In the genomic region with DNA sequence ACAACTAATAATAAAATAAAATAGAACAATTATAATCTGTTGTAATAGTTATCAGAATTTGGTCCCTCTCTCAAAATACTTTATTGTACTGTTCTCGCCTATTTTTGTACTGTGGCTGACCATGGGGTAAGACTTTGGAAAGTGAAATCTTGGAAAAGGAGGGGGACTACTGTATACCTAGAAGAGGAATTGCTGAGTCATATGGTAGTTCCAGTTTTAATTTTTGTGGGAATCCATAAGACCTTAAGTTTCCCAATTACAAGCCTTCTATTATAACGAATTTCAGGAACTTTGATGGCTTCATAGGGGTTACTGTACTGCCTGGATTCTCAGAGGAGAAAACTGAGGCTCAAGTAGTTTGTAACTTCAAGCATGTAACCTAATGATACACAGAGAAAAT, we compare ENCODE assay signal across 22 cellular contexts. TPM values are rescaled to one million over a fixed set of nuclear protein-coding genes. Genes with fewer than 3 reads are reported as not detected.
DNase-seq lines count a peak whose midpoint lies in the region; ATAC-seq and TF ChIP-seq lines count a peak whose summit lies in the region.
"Had no signal": no experiment of that assay in that cellular context is flagged by ENCODE, and none has a peak within 500 bp of the region (broad histone marks: within the 10 kb centered on the region; RNA-seq: fewer than 3 reads in every experiment).

No MANE protein-coding gene starts in this region.

- peaks cover 69% of the 10 kb centered on the region for H3K36me3 ChIP-seq in endodermal cell (ENCODE audit: control insufficient read depth, insufficient read depth, low read length)

- peak overlapping the region; percentile 32 for H3K27ac Mint-ChIP-seq in activated naive CD4-positive, alpha-beta T cell treated with anti-CD3 and anti-CD28 coated beads, Interleukin-2, amount 50 U/mL, for 24 hours
- no peak overlapping the region for H3K27ac Mint-ChIP-seq in activated naive CD4-positive, alpha-beta T cell treated with anti-CD3 and anti-CD28 coated beads, Interleukin-2, amount 50 U/mL, for 72 hours
- H3K27ac Mint-ChIP-seq in H9 (peak overlapping the region in 2 of 3 experiments; percentile 74 to 90; a peak in 3 of 7 replicates), endodermal cell (peak overlapping the region; percentile 45)
- H3K27ac Mint-ChIP-seq in activated CD4-positive, alpha-beta memory T cell treated with anti-CD3 and anti-CD28 coated beads for 36 hours = no peak overlapping the region
- H3K27ac Mint-ChIP-seq: CD4-positive, alpha-beta T cell; IgD-negative memory B cell had no signal

- no peaks in the 10 kb centered on the region for H3K27me3 Mint-ChIP-seq in activated naive CD4-positive, alpha-beta T cell treated with anti-CD3 and anti-CD28 coated beads, Interleukin-2, amount 50 U/mL, for 24 hours
- H3K27me3 Mint-ChIP-seq in H9 (ENCODE audit: low read depth) (no peaks in the 10 kb centered on the region), endodermal cell (ENCODE audit: insufficient read depth) (no peaks in the 10 kb centered on the region)
- H3K27me3 Mint-ChIP-seq in activated CD4-positive, alpha-beta memory T cell treated with anti-CD3 and anti-CD28 coated beads for 36 hours = no peaks in the 10 kb centered on the region
- H3K27me3 Mint-ChIP-seq: CD4-positive, alpha-beta T cell; IgD-negative memory B cell had no signal

- intact Hi-C loops in activated CD4-positive, alpha-beta memory T cell treated with anti-CD3 and anti-CD28 coated beads for 36 hours (cut with micrococcal nuclease) = no loop called here

- TF ChIP-seq CTCF in H9 (conservative IDR thresholded peaks at IDR 0.05) = no peak
- no peak for TF ChIP-seq CTCF in endodermal cell (conservative IDR thresholded peaks at IDR 0.05)

- no peak for DNase-seq in activated naive CD4-positive, alpha-beta T cell treated with anti-CD3 and anti-CD28 coated beads, Interleukin-2, amount 50 U/mL, for 72 hours (ENCODE audit: low spot score in 2 of 2)
- DNase-seq in H9 (no peak), endodermal cell (no peak), HCEC 1CT (no peak), cerebellum (ENCODE audit: low spot score) (no peak)
- DNase-seq in activated CD4-positive, alpha-beta memory T cell treated with anti-CD3 and anti-CD28 coated beads for 36 hours = no peak
- DNase-seq: CD4-positive, alpha-beta T cell; COR-L47; DMS79; GM23248; Karpas-422; NCI-H1694; NCI-H2081; NCI-H2171; NCI-H345; NCI-H524; NCI-H774; NK-92 treated with Interleukin-12 subunit alpha and Interleukin-12 subunit beta, amount 100 ng/mL, for 24 hours had no signal

- no peak overlapping the region for H2BK20ac ChIP-seq in H9 (ENCODE audit: low read depth, low read length, poor library complexity, severe bottlenecking)

- no peak overlapping the region for H2BK120ac ChIP-seq in H9 (ENCODE audit: low read depth, low read length, poor library complexity, severe bottlenecking)

- no peak overlapping the region for H4K8ac ChIP-seq in H9 (replicated peaks; ENCODE audit: insufficient read length, low read depth, low read length)

- no peak overlapping the region for H2BK15ac ChIP-seq in H9 (ENCODE audit: low read depth, low read length)

- CTCF ChIA-PET in activated CD4-positive, alpha-beta memory T cell treated with anti-CD3 and anti-CD28 coated beads for 36 hours (lab: Charles Lee) = no interaction called here

- ATAC-seq in activated naive CD4-positive, alpha-beta T cell treated with anti-CD3 and anti-CD28 coated beads, Interleukin-2, amount 50 U/mL, for 72 hours = no peak
- ATAC-seq: HCT116, Panc1 had no signal

- POLR2A ChIA-PET in activated CD4-positive, alpha-beta memory T cell treated with anti-CD3 and anti-CD28 coated beads for 36 hours (lab: Charles Lee) = no interaction called here

- no peak overlapping the region for H3K4me3 Mint-ChIP-seq in activated naive CD4-positive, alpha-beta T cell treated with anti-CD3 and anti-CD28 coated beads, Interleukin-2, amount 50 U/mL, for 24 hours
- H3K4me3 Mint-ChIP-seq in H9 (no peak overlapping the region), endodermal cell (no peak overlapping the region)
- H3K4me3 Mint-ChIP-seq in activated CD4-positive, alpha-beta memory T cell treated with anti-CD3 and anti-CD28 coated beads for 36 hours = no peak overlapping the region
- H3K4me3 Mint-ChIP-seq: CD4-positive, alpha-beta T cell; IgD-negative memory B cell had no signal

- peaks cover 4% of the 10 kb centered on the region for H3K79me1 ChIP-seq in H9 (ENCODE audit: insufficient read depth, low read depth, low read length, poor library complexity, severe bottlenecking)

- no peak overlapping the region for H3K4me3 ChIP-seq in endodermal cell (ENCODE audit: low read length)
- H3K4me3 ChIP-seq: GM23248 had no signal

- H3K23ac ChIP-seq in H9 (ENCODE audit: insufficient read length, low read depth, low read length) = no peak overlapping the region

- H4K20me1 ChIP-seq in H9 (ENCODE audit: control insufficient read depth, insufficient read depth, insufficient read length) = no peaks in the 10 kb centered on the region

- H3K36me3 Mint-ChIP-seq in activated naive CD4-positive, alpha-beta T cell treated with anti-CD3 and anti-CD28 coated beads, Interleukin-2, amount 50 U/mL, for 24 hours = peaks cover 11% of the 10 kb centered on the region
- no peaks in the 10 kb centered on the region for H3K36me3 Mint-ChIP-seq in activated naive CD4-positive, alpha-beta T cell treated with anti-CD3 and anti-CD28 coated beads, Interleukin-2, amount 50 U/mL, for 72 hours
- H3K36me3 Mint-ChIP-seq in H9 (ENCODE audit: insufficient read depth in 1 of 3, low read depth in 3 of 3) (peaks cover 10 to 47% (median 27%) of the 10 kb centered on the region in 3 experiments), endodermal cell (ENCODE audit: low read depth) (peaks cover 37% of the 10 kb centered on the region)
- peaks cover 9% of the 10 kb centered on the region for H3K36me3 Mint-ChIP-seq in activated CD4-positive, alpha-beta memory T cell treated with anti-CD3 and anti-CD28 coated beads for 36 hours

- H3K79me2 ChIP-seq in H9 (ENCODE audit: insufficient read depth, low read length) = peaks cover 5% of the 10 kb centered on the region; the same call in 1 of the 2 replicates

- H4K5ac ChIP-seq in H9 (ENCODE audit: insufficient read length, low read depth, low read length) = no peak overlapping the region

- no peak overlapping the region for H3K27ac ChIP-seq in H9 (ENCODE audit: insufficient read length, low read depth, low read length)
- no peak overlapping the region for H3K27ac ChIP-seq in endodermal cell (ENCODE audit: low read depth, low read length)
- H3K27ac ChIP-seq: GM23248 had no signal

- H3K9me3 ChIP-seq in H9 (ENCODE audit: control insufficient read depth, low read depth, low read length) (no peaks in the 10 kb centered on the region), endodermal cell (ENCODE audit: control insufficient read depth, low read length) (no peaks in the 10 kb centered on the region)

- no peak overlapping the region for H3T11ph ChIP-seq in H9 (ENCODE audit: low read length)

- H3K23me2 ChIP-seq in H9 (ENCODE audit: insufficient read length, low read depth, low read length, poor library complexity, severe bottlenecking) = no peaks in the 10 kb centered on the region

- H3K4ac ChIP-seq in H9 (ENCODE audit: low read depth, low read length) = no peak overlapping the region

- H3K27me3 ChIP-seq in H9 (ENCODE audit: insufficient read depth, low read length) (no peaks in the 10 kb centered on the region), endodermal cell (ENCODE audit: control insufficient read depth, insufficient read depth, low read length, poor library complexity, severe bottlenecking) (no peaks in the 10 kb centered on the region)

- no CpG with 5 or more reads among the region's 2 CpGs for WGBS in H9 (ENCODE audit: extremely low coverage, insufficient read length, low lambda C conversion rate)
- WGBS in endodermal cell (ENCODE audit: insufficient coverage in 1 of 2, insufficient read length in 1 of 2), 2 experiments = 92% methylated on average over 2 of the region's 2 CpGs; no CpG with 5 or more reads in 1 of the 2 experiments

- H4K91ac ChIP-seq in H9 (ENCODE audit: insufficient read length, low read depth, low read length) = no peak overlapping the region

- H3K4me1 ChIP-seq in H9 (ENCODE audit: insufficient read depth, low read length) (peaks cover 2% of the 10 kb centered on the region; the same call in 1 of the 2 replicates), endodermal cell (ENCODE audit: control insufficient read depth, insufficient read depth, low read length) (no peaks in the 10 kb centered on the region)

- H3K14ac ChIP-seq in H9 (ENCODE audit: insufficient read depth, low read length) = no peak overlapping the region

- H3K9me3 Mint-ChIP-seq in activated naive CD4-positive, alpha-beta T cell treated with anti-CD3 and anti-CD28 coated beads, Interleukin-2, amount 50 U/mL, for 24 hours = no peaks in the 10 kb centered on the region
- H3K9me3 Mint-ChIP-seq in activated naive CD4-positive, alpha-beta T cell treated with anti-CD3 and anti-CD28 coated beads, Interleukin-2, amount 50 U/mL, for 72 hours = no peaks in the 10 kb centered on the region
- H3K9me3 Mint-ChIP-seq in H9 (no peaks in the 10 kb centered on the region), endodermal cell (no peaks in the 10 kb centered on the region)
- H3K9me3 Mint-ChIP-seq in activated CD4-positive, alpha-beta memory T cell treated with anti-CD3 and anti-CD28 coated beads for 36 hours = no peaks in the 10 kb centered on the region
- H3K9me3 Mint-ChIP-seq: CD4-positive, alpha-beta T cell; IgD-negative memory B cell had no signal

- H3K56ac ChIP-seq in H9 (ENCODE audit: insufficient read length, low read depth, low read length) = no peak overlapping the region

- H3K9ac ChIP-seq in H9 (ENCODE audit: extremely low read depth, insufficient read length, low read length) (no peak overlapping the region), endodermal cell (ENCODE audit: extremely low read depth, low read length, poor library complexity, severe bottlenecking) (no peak overlapping the region)
- H3K9ac ChIP-seq: GM23248 had no signal

- H2BK5ac ChIP-seq in H9 (ENCODE audit: insufficient read length, low read length) = no peak overlapping the region

- no peak overlapping the region for H2AK5ac ChIP-seq in H9 (ENCODE audit: insufficient read length, low read length)

- H3K18ac ChIP-seq in H9 (ENCODE audit: insufficient read length, low read depth, low read length) = no peak overlapping the region

- H2BK12ac ChIP-seq in H9 (ENCODE audit: insufficient read length, low read depth, low read length) = no peak overlapping the region

- H3K4me2 ChIP-seq in H9 (ENCODE audit: insufficient read depth, insufficient read length, low read length) = no peak overlapping the region

- H2AFZ ChIP-seq in H9 (ENCODE audit: low read length) = no peak overlapping the region
- H2AFZ ChIP-seq: GM23248 had no signal

- peaks cover 48% of the 10 kb centered on the region for H3K4me1 Mint-ChIP-seq in activated naive CD4-positive, alpha-beta T cell treated with anti-CD3 and anti-CD28 coated beads, Interleukin-2, amount 50 U/mL, for 24 hours
- peaks cover 18 to 20% of the 10 kb centered on the region in 2 experiments for H3K4me1 Mint-ChIP-seq in H9
- H3K4me1 Mint-ChIP-seq in endodermal cell = no peaks in the 10 kb centered on the region
- peaks cover 27% of the 10 kb centered on the region for H3K4me1 Mint-ChIP-seq in activated CD4-positive, alpha-beta memory T cell treated with anti-CD3 and anti-CD28 coated beads for 36 hours (ENCODE audit: low read depth)

RNA-seq across cellular contexts. Expression of a gene that starts 35.5 kb away (rescaled TPM):
- 10 to 100 TPM; 41.2 to 50.5 TPM for total RNA-seq in activated naive CD4-positive, alpha-beta T cell treated with anti-CD3 and anti-CD28 coated beads, Interleukin-2, amount 50 U/mL, for 72 hours
- total RNA-seq in H9 (2021) (106 and 114 TPM in 2 replicates), endodermal cell (10 to 100 TPM; 81.5 to 84.7 TPM), cerebellum (119 TPM)
- polyA plus RNA-seq in endodermal cell (2013, experiment 1 of 2) = 48.8 TPM
- 54.2 TPM for polyA plus RNA-seq in endodermal cell (2013, experiment 2 of 2)
- 10 to 100 TPM; 31.7 to 36.3 TPM for total RNA-seq in activated CD4-positive, alpha-beta memory T cell treated with anti-CD3 and anti-CD28 coated beads for 36 hours

Comparison
In these comparisons a context has a peak if more than half of its experiments do, and no peak if none do; other contexts are left out.
1. H3K27ac Mint-ChIP-seq: peak in activated naive CD4-positive, alpha-beta T cell treated with anti-CD3 and anti-CD28 coated beads, Interleukin-2, amount 50 U/mL, for 24 hours (single experiment), H9 (2 of 3) and endodermal cell (single experiment); none in activated naive CD4-positive, alpha-beta T cell treated with anti-CD3 and anti-CD28 coated beads, Interleukin-2, amount 50 U/mL, for 72 hours (0 of 2) and activated CD4-positive, alpha-beta memory T cell treated with anti-CD3 and anti-CD28 coated beads for 36 hours (single experiment).